In genomic region chr12:15427913-15428312, GRCh38 we compare ENCODE assay signal across 13 cellular contexts.
DNase-seq lines count a peak whose midpoint lies in the region; ATAC-seq and TF ChIP-seq lines count a peak whose summit lies in the region.
"Had no signal": no experiment of that assay in that cellular context is flagged by ENCODE, and none has a peak within 500 bp of the region (broad histone marks: within the 10 kb centered on the region; RNA-seq: fewer than 3 reads in every experiment).

No MANE protein-coding gene starts in this region.

- no peak overlapping the region for H2BK15ac ChIP-seq in H9 (ENCODE audit: low read depth, low read length)

- no peaks in the 10 kb centered on the region for H3K9me3 ChIP-seq in H9 (ENCODE audit: control insufficient read depth, low read depth, low read length)
- no peaks in the 10 kb centered on the region for H3K9me3 ChIP-seq in Caco-2

- no peak overlapping the region for H4K5ac ChIP-seq in H9 (ENCODE audit: insufficient read length, low read depth, low read length)

- H2BK20ac ChIP-seq in H9 (ENCODE audit: low read depth, low read length, poor library complexity, severe bottlenecking), result no peak overlapping the region

- no peak overlapping the region for H4K8ac ChIP-seq in H9 (replicated peaks; ENCODE audit: insufficient read length, low read depth, low read length)

- WGBS in H9 (ENCODE audit: extremely low coverage, insufficient read length, low lambda C conversion rate), result no CpG with 5 or more reads among the region's 2 CpGs

- H2AFZ ChIP-seq in GM23338 (no peak overlapping the region), H9 (ENCODE audit: low read length) (no peak overlapping the region)

- H2BK12ac ChIP-seq in H9 (ENCODE audit: insufficient read length, low read depth, low read length), result no peak overlapping the region

- H3K4me2 ChIP-seq in GM23338, result peak overlapping the region; percentile 11
- no peak overlapping the region for H3K4me2 ChIP-seq in H9 (ENCODE audit: insufficient read depth, insufficient read length, low read length)

- ATAC-seq in GM23338 (peak; percentile 47; the same call in 1 of the 3 replicates), WTC11 (peak; percentile 34; the same call in 1 of the 2 replicates)
- no peak for ATAC-seq in stimulated activated naive B cell treated with anti-CD40 and anti-IgM and Interleukin-4, amounts not matched to agents 10 μg/mL and 1 μg/mL and 100 μg/mL, for 72 hours (replicated peaks)
- ATAC-seq: HCT116 had no signal

- DNase-seq in GM23338 (ENCODE audit: low spot score) (peak; percentile 35), H9 (no peak), WTC11 (ENCODE audit: low spot score) (no peak), islet precursor cell (peak; percentile 67), Caco-2 (no peak)
- no peak for DNase-seq in stimulated activated naive B cell treated with anti-CD40 and anti-IgM and Interleukin-4, amounts not matched to agents 10 μg/mL and 1 μg/mL and 100 μg/mL, for 72 hours
- DNase-seq: C1 segment of cervical spinal cord; CD4-positive, alpha-beta memory T cell; COR-L47; DMS153; DND-41; H7 had no signal

- no peaks in the 10 kb centered on the region for H3K79me2 ChIP-seq in GM23338 (replicated peaks; ENCODE audit: insufficient read depth)
- H3K79me2 ChIP-seq in H9 (ENCODE audit: insufficient read depth, low read length), result no peaks in the 10 kb centered on the region

- H3K23me2 ChIP-seq in H9 (ENCODE audit: insufficient read length, low read depth, low read length, poor library complexity, severe bottlenecking), result no peaks in the 10 kb centered on the region

- no peak overlapping the region for H2AK5ac ChIP-seq in H9 (ENCODE audit: insufficient read length, low read length)

- peaks cover 34% of the 10 kb centered on the region for H3K4me1 Mint-ChIP-seq in GM23338
- H3K4me1 Mint-ChIP-seq in H9, result peaks cover 7 to 18% of the 10 kb centered on the region in 2 experiments
- H3K4me1 Mint-ChIP-seq in WTC11, result peaks cover 30% of the 10 kb centered on the region
- no peaks in the 10 kb centered on the region for H3K4me1 Mint-ChIP-seq in Caco-2 (ENCODE audit: low read depth, unreplicated experiment)
- H3K4me1 Mint-ChIP-seq in stimulated activated naive B cell treated with anti-CD40 and anti-IgM and Interleukin-4, amounts not matched to agents 10 μg/mL and 1 μg/mL and 100 μg/mL, for 72 hours, result no peaks in the 10 kb centered on the region
- H3K4me1 Mint-ChIP-seq: CD4-positive, alpha-beta memory T cell had no signal

- no peak overlapping the region for H2BK5ac ChIP-seq in H9 (ENCODE audit: insufficient read length, low read length)

- peaks cover 18% of the 10 kb centered on the region for H3K4me1 ChIP-seq in GM23338 (ENCODE audit: insufficient read depth)
- peaks cover 6% of the 10 kb centered on the region; the same call in 1 of the 2 replicates for H3K4me1 ChIP-seq in H9 (ENCODE audit: insufficient read depth, low read length)
- no peaks in the 10 kb centered on the region for H3K4me1 ChIP-seq in Caco-2

- no peak overlapping the region for H3K18ac ChIP-seq in H9 (ENCODE audit: insufficient read length, low read depth, low read length)

- no peak overlapping the region for H3K9ac ChIP-seq in H9 (ENCODE audit: extremely low read depth, insufficient read length, low read length)

- H3K36me3 ChIP-seq in GM23338 (ENCODE audit: insufficient read depth), result no peaks in the 10 kb centered on the region
- no peaks in the 10 kb centered on the region for H3K36me3 ChIP-seq in Caco-2 (ENCODE audit: control insufficient read depth, insufficient read depth, low read length)

- H3K4me3 Mint-ChIP-seq in GM23338 (0 out of 3 replicates have a peak overlapping the region, but pooled peaks have one; percentile 22), H9 (no peak overlapping the region), WTC11 (no peak overlapping the region), Caco-2 (ENCODE audit: unreplicated experiment) (no peak overlapping the region)
- H3K4me3 Mint-ChIP-seq in stimulated activated naive B cell treated with anti-CD40 and anti-IgM and Interleukin-4, amounts not matched to agents 10 μg/mL and 1 μg/mL and 100 μg/mL, for 72 hours, result no peak overlapping the region
- H3K4me3 Mint-ChIP-seq: CD4-positive, alpha-beta memory T cell had no signal

- no TSS peak for BruUV-seq in Caco-2 (replicated peaks; lab: Mats Ljungman, UMichigan)

- no peak overlapping the region for H4K91ac ChIP-seq in H9 (ENCODE audit: insufficient read length, low read depth, low read length)

- H3K4me3 ChIP-seq in GM23338, result no peak overlapping the region
- H3K4me3 ChIP-seq in Caco-2 (ENCODE audit: low read depth, low read length), result no peak overlapping the region

- no peaks in the 10 kb centered on the region for H3K9me2 ChIP-seq in GM23338 (ENCODE audit: insufficient read depth)

- no peak overlapping the region for H3T11ph ChIP-seq in H9 (ENCODE audit: low read length)

- H3K36me3 Mint-ChIP-seq in GM23338 (ENCODE audit: low read depth) (no peaks in the 10 kb centered on the region), H9 (ENCODE audit: insufficient read depth in 1 of 3, low read depth in 3 of 3) (no peaks in the 10 kb centered on the region), WTC11 (no peaks in the 10 kb centered on the region), Caco-2 (ENCODE audit: insufficient read depth, unreplicated experiment) (no peaks in the 10 kb centered on the region)
- H3K36me3 Mint-ChIP-seq in stimulated activated naive B cell treated with anti-CD40 and anti-IgM and Interleukin-4, amounts not matched to agents 10 μg/mL and 1 μg/mL and 100 μg/mL, for 72 hours, result no peaks in the 10 kb centered on the region
- H3K36me3 Mint-ChIP-seq: CD4-positive, alpha-beta memory T cell had no signal

- no peaks in the 10 kb centered on the region for H3K79me1 ChIP-seq in H9 (ENCODE audit: insufficient read depth, low read depth, low read length, poor library complexity, severe bottlenecking)

- H3F3A ChIP-seq in GM23338 (replicated peaks; ENCODE audit: low read depth), result no peaks in the 10 kb centered on the region

- TF ChIP-seq CTCF in GM23338 (conservative IDR thresholded peaks at IDR 0.05; ENCODE audit: low read depth in 2 of 2) (no peak), H9 (conservative IDR thresholded peaks at IDR 0.05) (no peak), WTC11 (IDR thresholded peaks at IDR 0.05) (no peak), Caco-2 (IDR thresholded peaks at IDR 0.05; ENCODE audit: insufficient read depth in 1 of 2, low read depth in 1 of 2, low read length in 1 of 2, severe bottlenecking in 1 of 2, unreplicated experiment in 1 of 2) (no peak)

- no peak overlapping the region for H3K23ac ChIP-seq in H9 (ENCODE audit: insufficient read length, low read depth, low read length)

- H3K27me3 ChIP-seq in GM23338 (ENCODE audit: insufficient read depth), result no peaks in the 10 kb centered on the region
- H3K27me3 ChIP-seq in H9 (ENCODE audit: insufficient read depth, low read length), result no peaks in the 10 kb centered on the region
- no peaks in the 10 kb centered on the region for H3K27me3 ChIP-seq in Caco-2 (replicated peaks; ENCODE audit: control insufficient read depth, insufficient read depth, low read length)

- H3K14ac ChIP-seq in H9 (ENCODE audit: insufficient read depth, low read length), result no peak overlapping the region

- CTCF ChIA-PET in WTC11 (lab: Charles Lee), result no interaction called here
- CTCF ChIA-PET in Caco-2 (lab: Charles Lee), result no interaction called here

- H3K27me3 Mint-ChIP-seq in GM23338 (ENCODE audit: insufficient read depth, low read depth, poor library complexity), result no peaks in the 10 kb centered on the region
- no peaks in the 10 kb centered on the region for H3K27me3 Mint-ChIP-seq in H9 (ENCODE audit: low read depth)
- no peaks in the 10 kb centered on the region for H3K27me3 Mint-ChIP-seq in WTC11 (ENCODE audit: low read depth)
- peaks cover 7% of the 10 kb centered on the region for H3K27me3 Mint-ChIP-seq in Caco-2 (ENCODE audit: insufficient read depth, unreplicated experiment)
- H3K27me3 Mint-ChIP-seq in stimulated activated naive B cell treated with anti-CD40 and anti-IgM and Interleukin-4, amounts not matched to agents 10 μg/mL and 1 μg/mL and 100 μg/mL, for 72 hours, result peaks cover 5 to 14% of the 10 kb centered on the region in 2 donors

- intact Hi-C loops in Caco-2 (cut with micrococcal nuclease; ENCODE audit: unreplicated experiment), result no loop called here

- H4K20me1 ChIP-seq in GM23338 (replicated peaks; ENCODE audit: insufficient read depth) (no peaks in the 10 kb centered on the region), H9 (ENCODE audit: control insufficient read depth, insufficient read depth, insufficient read length) (no peaks in the 10 kb centered on the region)

- POLR2A ChIA-PET in WTC11 (lab: Charles Lee), result no interaction called here
- POLR2A ChIA-PET in Caco-2 (lab: Charles Lee), result no interaction called here

- H3K4ac ChIP-seq in H9 (ENCODE audit: low read depth, low read length), result no peak overlapping the region

- H3K27ac Mint-ChIP-seq in GM23338, result peak overlapping the region; percentile 46
- H3K27ac Mint-ChIP-seq in H9, result peak overlapping the region in 2 of 3 experiments; percentile 23 to 40; a peak in 1 of 7 replicates
- no peak overlapping the region for H3K27ac Mint-ChIP-seq in WTC11
- no peak overlapping the region for H3K27ac Mint-ChIP-seq in Caco-2 (ENCODE audit: unreplicated experiment)
- no peak overlapping the region for H3K27ac Mint-ChIP-seq in stimulated activated naive B cell treated with anti-CD40 and anti-IgM and Interleukin-4, amounts not matched to agents 10 μg/mL and 1 μg/mL and 100 μg/mL, for 72 hours
- H3K27ac Mint-ChIP-seq: CD4-positive, alpha-beta memory T cell had no signal

- H2BK120ac ChIP-seq in H9 (ENCODE audit: low read depth, low read length, poor library complexity, severe bottlenecking), result no peak overlapping the region

- H3K27ac ChIP-seq in GM23338 (ENCODE audit: low read depth), result peak overlapping the region; percentile 29; the same call in 1 of the 2 replicates
- H3K27ac ChIP-seq in H9 (ENCODE audit: insufficient read length, low read depth, low read length), result no peak overlapping the region

- no peaks in the 10 kb centered on the region for H3K9me3 Mint-ChIP-seq in GM23338
- no peaks in the 10 kb centered on the region for H3K9me3 Mint-ChIP-seq in H9
- H3K9me3 Mint-ChIP-seq in WTC11, result no peaks in the 10 kb centered on the region
- no peaks in the 10 kb centered on the region for H3K9me3 Mint-ChIP-seq in Caco-2 (ENCODE audit: unreplicated experiment)
- H3K9me3 Mint-ChIP-seq in stimulated activated naive B cell treated with anti-CD40 and anti-IgM and Interleukin-4, amounts not matched to agents 10 μg/mL and 1 μg/mL and 100 μg/mL, for 72 hours, result peaks cover 2 to 3% of the 10 kb centered on the region in 2 donors

- H3K56ac ChIP-seq in H9 (ENCODE audit: insufficient read length, low read depth, low read length), result no peak overlapping the region

TF ChIP-seq in GM23338, 12 proteins besides CTCF, POLR2A, EP300 and RAD21 (continues in another document):
- TF ChIP-seq JUNB (IDR thresholded peaks at IDR 0.05; ENCODE audit: unreplicated experiment) (no peak), POLR2AphosphoS5 (IDR thresholded peaks at IDR 0.05; ENCODE audit: low read depth) (no peak), STAT1 (IDR thresholded peaks at IDR 0.05; ENCODE audit: unreplicated experiment) (no peak)

Comparison
In these comparisons a context has a peak if more than half of its experiments do, and no peak if none do; other contexts are left out.
1. ATAC-seq: peak in GM23338 (single experiment) and WTC11 (single experiment); none in stimulated activated naive B cell treated with anti-CD40 and anti-IgM and Interleukin-4, amounts not matched to agents 10 μg/mL and 1 μg/mL and 100 μg/mL, for 72 hours (0 of 2).
2. DNase-seq: peak in GM23338 (single experiment) and islet precursor cell (single experiment); none in H9 (single experiment), WTC11 (single experiment), Caco-2 (0 of 2) and stimulated activated naive B cell treated with anti-CD40 and anti-IgM and Interleukin-4, amounts not matched to agents 10 μg/mL and 1 μg/mL and 100 μg/mL, for 72 hours (single experiment).
3. H3K27ac Mint-ChIP-seq: peak in GM23338 (single experiment) and H9 (2 of 3); none in WTC11 (single experiment), Caco-2 (single experiment) and stimulated activated naive B cell treated with anti-CD40 and anti-IgM and Interleukin-4, amounts not matched to agents 10 μg/mL and 1 μg/mL and 100 μg/mL, for 72 hours (single experiment).